In genomic region chr17:72502111-72502939, GRCh38 we compare ENCODE assay signal across 11 cellular contexts.
DNase-seq lines count a peak whose midpoint lies in the region; ATAC-seq, FAIRE-seq and TF ChIP-seq lines count a peak whose summit lies in the region.
"Had no signal": no experiment of that assay in that cellular context is flagged by ENCODE, and none has a peak within 500 bp of the region (broad histone marks: within the 10 kb centered on the region; RNA-seq: fewer than 3 reads in every experiment).

No MANE protein-coding gene starts in this region.

- H3K27ac Mint-ChIP-seq in astrocyte (ENCODE audit: unreplicated experiment) (peak overlapping the region; percentile 85), progenitor cell of endocrine pancreas (peak overlapping the region; percentile 88)

- peaks cover 60% of the 10 kb centered on the region for H4K20me1 ChIP-seq in astrocyte (ENCODE audit: insufficient read depth, low read length)

- H3K27me3 ChIP-seq in astrocyte (ENCODE audit: insufficient read depth, low read length): no peaks in the 10 kb centered on the region
- H3K27me3 ChIP-seq in right cardiac atrium (ENCODE audit: control insufficient read depth, insufficient read depth): no peaks in the 10 kb centered on the region

- ATAC-seq in right cardiac atrium (peak; percentile 80 to 82), GM21515 (IDR thresholded peaks at IDR 0.05; ENCODE audit: unreplicated experiment) (no peak), HG02870 (IDR thresholded peaks at IDR 0.05; ENCODE audit: unreplicated experiment) (no peak)

- intact Hi-C loops in right cardiac atrium (cut with DNase I): no loop called here

- H2AFZ ChIP-seq in astrocyte (ENCODE audit: low read depth, low read length): peak overlapping the region; percentile 13

- H3K27me3 Mint-ChIP-seq in astrocyte (ENCODE audit: low read depth, unreplicated experiment): no peaks in the 10 kb centered on the region
- H3K27me3 Mint-ChIP-seq in progenitor cell of endocrine pancreas: no peaks in the 10 kb centered on the region

- H3K4me3 Mint-ChIP-seq in astrocyte (ENCODE audit: unreplicated experiment) (peak overlapping the region; percentile 30), progenitor cell of endocrine pancreas (ENCODE audit: low read depth) (peak overlapping the region; percentile 53)

- 49% methylated on average over 20 of the region's 20 CpGs for WGBS in right cardiac atrium

- H3K36me3 ChIP-seq in astrocyte (ENCODE audit: insufficient read depth, low read length): no peaks in the 10 kb centered on the region

- H3K36me3 Mint-ChIP-seq in astrocyte (ENCODE audit: low read depth, unreplicated experiment) (no peaks in the 10 kb centered on the region), progenitor cell of endocrine pancreas (ENCODE audit: insufficient read depth) (peaks cover 13% of the 10 kb centered on the region)

- H3K4me1 ChIP-seq in astrocyte (ENCODE audit: insufficient read depth, low read length) (peaks cover 27% of the 10 kb centered on the region), right cardiac atrium (ENCODE audit: control insufficient read depth, insufficient read depth, low read length) (no peaks in the 10 kb centered on the region)

- H3K27ac ChIP-seq in astrocyte (ENCODE audit: low read depth, low read length) (peak overlapping the region; percentile 33), right cardiac atrium (ENCODE audit: low read length) (no peak overlapping the region)
- H3K27ac ChIP-seq: SK-N-MC had no signal

- H3K4me1 Mint-ChIP-seq in astrocyte (ENCODE audit: low read depth, unreplicated experiment): peaks cover 26% of the 10 kb centered on the region
- peaks cover 24% of the 10 kb centered on the region for H3K4me1 Mint-ChIP-seq in progenitor cell of endocrine pancreas (ENCODE audit: low read depth)

- peak overlapping the region; percentile 51 for H3K9ac ChIP-seq in astrocyte (ENCODE audit: low read length)

- DNase-seq in GM03348 (ENCODE audit: low spot score) (peak; percentile 59), astrocyte (ENCODE audit: low read depth) (peak; percentile 78), right cardiac atrium (peak in 2 of 3 donors; percentile 54 to 66), progenitor cell of endocrine pancreas (ENCODE audit: low spot score, unreplicated experiment) (no peak), A172 (ENCODE audit: low spot score) (no peak), 8988T (no peak)
- DNase-seq: NCI-H1436 treated with DMSO at 0.1 percent for 48 hours; stimulated activated CD8-positive, alpha-beta memory T cell treated with anti-CD3 and anti-CD28 coated beads, Interleukin-4, amount 100 ng/mL, for 48 hours had no signal

- H3K4me3 ChIP-seq in astrocyte (ENCODE audit: insufficient read depth, low read depth, low read length): no peak overlapping the region
- H3K4me3 ChIP-seq in right cardiac atrium (ENCODE audit: low read length): no peak overlapping the region
- H3K4me3 ChIP-seq: SK-N-MC had no signal

- H3K4me2 ChIP-seq in astrocyte (ENCODE audit: low read length): peak overlapping the region; percentile 59

- H3K79me2 ChIP-seq in astrocyte (ENCODE audit: insufficient read depth, low read length): peaks cover 85% of the 10 kb centered on the region

- no peak for FAIRE-seq in astrocyte (lab: Jason Lieb, UNC)

- TF ChIP-seq CTCF in astrocyte (IDR thresholded peaks at IDR 0.05; ENCODE audit: insufficient read depth, low read depth, low read length): no peak
- no peak for TF ChIP-seq CTCF in progenitor cell of endocrine pancreas (IDR thresholded peaks at IDR 0.05; ENCODE audit: unreplicated experiment)

- peaks cover 2% of the 10 kb centered on the region for H3K9me3 Mint-ChIP-seq in astrocyte (ENCODE audit: unreplicated experiment)
- peaks cover 8% of the 10 kb centered on the region for H3K9me3 Mint-ChIP-seq in progenitor cell of endocrine pancreas (ENCODE audit: low read depth)

- H3K9me3 ChIP-seq in astrocyte (ENCODE audit: insufficient read depth, low read depth, low read length): no peaks in the 10 kb centered on the region
- no peaks in the 10 kb centered on the region for H3K9me3 ChIP-seq in right cardiac atrium (ENCODE audit: control insufficient read depth, low read length)

Comparison
In these comparisons a context has a peak if more than half of its experiments do, and no peak if none do; other contexts are left out.
1. DNase-seq: peak in GM03348 (single experiment), astrocyte (single experiment) and right cardiac atrium (2 of 3); none in progenitor cell of endocrine pancreas (single experiment), A172 (single experiment) and 8988T (single experiment).
2. ATAC-seq: peak in right cardiac atrium (2 of 2); none in GM21515 (single experiment) and HG02870 (single experiment).